ENCODE assay signal across 8 cellular contexts in the genomic region with DNA sequence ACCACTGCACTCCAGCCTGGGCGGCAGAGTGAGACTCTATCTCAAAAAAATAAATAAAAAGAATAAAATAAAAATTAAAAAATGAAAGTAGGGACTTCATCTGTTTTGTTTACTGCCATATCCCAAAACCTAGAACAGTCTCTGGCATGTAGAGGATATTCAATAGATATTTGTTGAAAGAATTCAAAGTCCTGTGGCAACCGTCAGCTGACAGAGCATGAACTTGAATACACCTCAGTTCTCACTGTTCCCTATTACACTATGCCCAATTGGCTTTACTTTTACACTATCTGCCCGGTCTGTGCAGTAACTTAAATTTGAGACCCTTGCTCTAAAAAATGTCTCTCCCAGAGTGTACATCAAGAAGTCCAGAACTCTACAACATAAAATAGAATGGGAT.
"Had no signal": no experiment of that assay in that cellular context is flagged by ENCODE, and none has a peak within 500 bp of the region (broad histone marks: within the 10 kb centered on the region; RNA-seq: fewer than 3 reads in every experiment).

No MANE protein-coding gene starts in this region.

- H3K4me3 ChIP-seq: HAP-1, K562 had no signal

- DNase-seq: GOT3, H7, HFFc6, IMR-90 had no signal

- ATAC-seq: HCT116 had no signal

- H3K27ac Mint-ChIP-seq: HFFc6 had no signal

- H3K36me3 ChIP-seq: HAP-1 had no signal

- H3K27ac ChIP-seq: HL-60 had no signal

- H3K9me3 Mint-ChIP-seq: HFFc6 had no signal

- H3K4me3 Mint-ChIP-seq: HFFc6 had no signal

- H3K9me3 ChIP-seq: HAP-1 had no signal
